In genomic region chr10:74917481-74918077, GRCh38 we compare ENCODE assay signal across 13 cellular contexts.
DNase-seq lines count a peak whose midpoint lies in the region; ATAC-seq and TF ChIP-seq lines count a peak whose summit lies in the region.
"Had no signal": no experiment of that assay in that cellular context is flagged by ENCODE, and none has a peak within 500 bp of the region (broad histone marks: within the 10 kb centered on the region; RNA-seq: fewer than 3 reads in every experiment).

No MANE protein-coding gene starts in this region.

- H3K4me1 ChIP-seq in mammary epithelial cell (ENCODE audit: insufficient read depth, low read length): peaks cover 22% of the 10 kb centered on the region

- H3K27ac ChIP-seq in mammary epithelial cell (ENCODE audit: insufficient read depth, low read depth, low read length): peak overlapping the region; percentile 65
- H3K27ac ChIP-seq: tibial artery had no signal

- H3K9ac ChIP-seq in mammary epithelial cell (ENCODE audit: insufficient read depth, low read length): peak overlapping the region; percentile 21

- intact Hi-C loops in mammary epithelial cell (cut with micrococcal nuclease): no loop called here

- H2AFZ ChIP-seq in mammary epithelial cell (ENCODE audit: low read depth, low read length): peak overlapping the region; percentile 21

- H3K79me2 ChIP-seq in mammary epithelial cell (ENCODE audit: insufficient read depth, low read length): peaks cover 50% of the 10 kb centered on the region

- H3K27me3 Mint-ChIP-seq in stimulated activated memory B cell treated with anti-CD40 and anti-IgM and Interleukin-4, amounts not matched to agents 10 μg/mL and 1 μg/mL and 100 μg/mL, for 72 hours: no peaks in the 10 kb centered on the region
- H3K27me3 Mint-ChIP-seq: CD4-positive, alpha-beta memory T cell had no signal

- BruUV-seq in mammary epithelial cell (replicated peaks; lab: Mats Ljungman, UMichigan): no TSS peak

- H3K9me3 ChIP-seq in mammary epithelial cell (replicated peaks; ENCODE audit: insufficient read depth, low read length): peaks cover 4% of the 10 kb centered on the region

- ATAC-seq in stimulated activated memory B cell treated with anti-CD40 and anti-IgM and Interleukin-4, amounts not matched to agents 10 μg/mL and 1 μg/mL and 100 μg/mL, for 72 hours: no peak

- CTCF ChIA-PET in mammary epithelial cell (lab: Charles Lee; ENCODE audit: low non-redundant PET): interaction anchor here (0.5 kb wide), 1 partner anchor 90 kb away, joined by 6 read pairs; no protein-coding TSS in a partner anchor

- dilution Hi-C loops in mammary epithelial cell (cut with HindIII; ENCODE audit: low sequenced_read_pairs): no loop called here

- H3K4me1 Mint-ChIP-seq in stimulated activated memory B cell treated with anti-CD40 and anti-IgM and Interleukin-4, amounts not matched to agents 10 μg/mL and 1 μg/mL and 100 μg/mL, for 72 hours: peaks cover 34% of the 10 kb centered on the region

- H3K9me3 Mint-ChIP-seq in stimulated activated memory B cell treated with anti-CD40 and anti-IgM and Interleukin-4, amounts not matched to agents 10 μg/mL and 1 μg/mL and 100 μg/mL, for 72 hours: peaks cover 5% of the 10 kb centered on the region

- H3K27me3 ChIP-seq in mammary epithelial cell (ENCODE audit: insufficient read depth, low read length): no peaks in the 10 kb centered on the region
- H3K27me3 ChIP-seq: tibial artery had no signal

- H4K20me1 ChIP-seq in mammary epithelial cell (ENCODE audit: insufficient read depth, low read length): no peaks in the 10 kb centered on the region

- DNase-seq in AG20443 (ENCODE audit: low spot score) (peak; percentile 42), LHCN-M2 (ENCODE audit: low read depth) (peak; percentile 73), mammary epithelial cell (peak; percentile 92), kidney tubule cell (ENCODE audit: low spot score) (peak; percentile 97), UCSD-AML1 (lab: John Stamatoyannopoulos, UW; ENCODE audit: unreplicated experiment) (no peak), NK-92 (lab: John Stamatoyannopoulos, UW; ENCODE audit: unreplicated experiment) (no peak), NOMO-1 treated with DMSO at 0.1 percent for 48 hours (lab: John Stamatoyannopoulos, UW; ENCODE audit: unreplicated experiment) (no peak)
- DNase-seq: activated CD8-positive, alpha-beta memory T cell treated with anti-CD3 and anti-CD28 coated beads for 24 hours; caudate nucleus; CD4-positive, alpha-beta memory T cell; NCI-H2081; tibial artery had no signal

- peaks cover 27% of the 10 kb centered on the region for H3K36me3 Mint-ChIP-seq in stimulated activated memory B cell treated with anti-CD40 and anti-IgM and Interleukin-4, amounts not matched to agents 10 μg/mL and 1 μg/mL and 100 μg/mL, for 72 hours

- no peak overlapping the region for H3K27ac Mint-ChIP-seq in stimulated activated memory B cell treated with anti-CD40 and anti-IgM and Interleukin-4, amounts not matched to agents 10 μg/mL and 1 μg/mL and 100 μg/mL, for 72 hours

- H3K4me3 Mint-ChIP-seq in stimulated activated memory B cell treated with anti-CD40 and anti-IgM and Interleukin-4, amounts not matched to agents 10 μg/mL and 1 μg/mL and 100 μg/mL, for 72 hours: no peak overlapping the region

- no peak for TF ChIP-seq CTCF in mammary epithelial cell (conservative IDR thresholded peaks at IDR 0.05 in 1 of 2, IDR thresholded peaks at IDR 0.05 in 1 of 2; ENCODE audit: extremely low read depth in 1 of 2, insufficient read depth in 1 of 2, low read depth in 1 of 2, low read length in 2 of 2)

- peak overlapping the region; percentile 68 for H3K4me2 ChIP-seq in mammary epithelial cell (ENCODE audit: insufficient read depth, low read depth, low read length)

- in situ Hi-C loops in mammary epithelial cell (cut with MboI; ENCODE audit: low sequenced_read_pairs in 2 of 2): no loop called here

- H3K4me3 ChIP-seq in mammary epithelial cell (replicated peaks in 1 of 3; ENCODE audit: insufficient read depth in 1 of 3, low read depth in 2 of 3, low read length in 3 of 3): no peak overlapping the region
- H3K4me3 ChIP-seq: tibial artery had no signal

- no peaks in the 10 kb centered on the region for H3K36me3 ChIP-seq in mammary epithelial cell (ENCODE audit: insufficient read depth, low read length)
- H3K36me3 ChIP-seq: tibial artery had no signal

Comparison
In these comparisons a context has a peak if more than half of its experiments do, and no peak if none do; other contexts are left out.
1. DNase-seq: peak in AG20443 (single experiment), LHCN-M2 (single experiment), mammary epithelial cell (single experiment) and kidney tubule cell (single experiment); none in UCSD-AML1 (single experiment), NK-92 (single experiment) and NOMO-1 treated with DMSO at 0.1 percent for 48 hours (single experiment).